In the genomic region with DNA sequence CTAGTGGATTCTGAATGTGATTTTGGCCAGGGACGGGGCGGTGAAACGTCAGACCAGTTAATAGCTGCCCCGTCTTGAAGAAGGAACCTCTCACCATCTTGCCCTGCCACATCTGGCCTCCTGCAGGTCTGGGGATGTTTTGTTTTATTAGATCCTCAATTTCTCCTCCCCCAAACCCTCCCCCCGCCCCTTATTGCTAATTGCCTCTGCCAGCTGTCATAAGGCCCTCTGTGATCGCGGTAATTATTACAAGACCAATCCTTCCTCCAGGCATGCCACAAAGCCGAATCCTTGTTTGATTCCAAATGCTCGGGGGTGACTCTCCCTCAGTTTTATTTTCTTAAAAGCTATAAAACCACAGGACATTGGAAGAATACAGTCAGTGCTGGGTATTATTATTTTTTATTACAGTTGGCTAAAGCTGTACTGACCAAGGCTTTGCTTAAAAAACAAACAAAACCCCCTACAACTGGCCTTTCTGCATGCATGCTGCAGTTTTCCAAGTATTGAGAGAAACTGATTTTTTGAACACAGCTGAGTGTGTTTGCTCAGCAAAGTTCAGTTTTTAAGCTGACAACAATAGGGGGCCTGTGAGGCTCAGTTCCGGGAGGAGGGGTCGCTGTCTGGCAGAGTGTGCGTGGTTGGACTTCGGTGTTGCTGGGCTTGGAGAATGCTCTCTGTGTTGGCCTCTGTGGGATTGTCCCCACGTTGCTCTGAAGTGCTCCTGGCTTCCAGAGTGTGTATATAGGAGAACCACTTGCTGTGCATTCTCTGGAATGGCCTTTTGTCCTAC, we compare ENCODE assay signal across 1 cellular context.
TF ChIP-seq lines count a peak whose summit lies in the region.

No MANE protein-coding gene starts in this region.

TF ChIP-seq in H1, 55 proteins besides CTCF, POLR2A, EP300 and RAD21:
- TF ChIP-seq CHD7 (IDR thresholded peaks at IDR 0.05; ENCODE audit: insufficient replicate concordance, low read length) (no peak), TEAD4 (IDR thresholded peaks at IDR 0.05; ENCODE audit: low read depth, low read length) (no peak), CHD2 (IDR thresholded peaks at IDR 0.05; ENCODE audit: low read length) (no peak), USF2 (IDR thresholded peaks at IDR 0.05; ENCODE audit: low read length) (no peak), ZNF274 (IDR thresholded peaks at IDR 0.05; ENCODE audit: borderline replicate concordance, extremely low read depth, low read length) (no peak), TBP (IDR thresholded peaks at IDR 0.05; ENCODE audit: low read depth, low read length) (no peak), CREB1 (IDR thresholded peaks at IDR 0.05) (no peak), SP1 (IDR thresholded peaks at IDR 0.05; ENCODE audit: low read depth, low read length) (no peak), TAF1 (IDR thresholded peaks at IDR 0.05; ENCODE audit: low read depth, low read length) (no peak), ASH2L (IDR thresholded peaks at IDR 0.05; ENCODE audit: low read length) (no peak), JUN (IDR thresholded peaks at IDR 0.05; ENCODE audit: low read depth, low read length) (no peak), TAF7 (optimal IDR thresholded peaks at IDR 0.05; ENCODE audit: borderline replicate concordance, low read depth, low read length) (no peak), SP2 (IDR thresholded peaks at IDR 0.05; ENCODE audit: low read length) (no peak), E2F6 (IDR thresholded peaks at IDR 0.05) (no peak), GABPA (IDR thresholded peaks at IDR 0.05; ENCODE audit: borderline replicate concordance, insufficient read depth, low read length) (no peak), CEBPB (IDR thresholded peaks at IDR 0.05; ENCODE audit: low read depth, low read length) (no peak), MAX (IDR thresholded peaks at IDR 0.05) (no peak), CTBP2 (IDR thresholded peaks at IDR 0.05; ENCODE audit: borderline replicate concordance, insufficient read depth, insufficient read length, low read length) (no peak), NRF1 (IDR thresholded peaks at IDR 0.05; ENCODE audit: low read depth, low read length) (no peak), HDAC6 (IDR thresholded peaks at IDR 0.05; ENCODE audit: low read depth, low read length) (no peak)
